Comparison of ENCODE assay signal across 16 cellular contexts in genomic region chr14:99519931-99520421, GRCh38.
"Had no signal": no experiment of that assay in that cellular context is flagged by ENCODE, and none has a peak within 500 bp of the region (broad histone marks: within the 10 kb centered on the region; RNA-seq: fewer than 3 reads in every experiment).

No MANE protein-coding gene starts in this region.

- H2AFZ ChIP-seq: neural progenitor cell had no signal

- DNase-seq: activated CD4-positive, alpha-beta T cell treated with anti-CD3 and anti-CD28 coated beads, Interleukin-2, amount 50 U/mL, for 4 hours; activated CD4-positive, CD25-positive, alpha-beta regulatory T cell treated with anti-CD3 and anti-CD28 coated beads, Interleukin-2, amount 50 U/mL, for 72 hours; activated T-cell treated with anti-CD3 and anti-CD28 coated beads for 4 hours; amygdala; effector CD8-positive, alpha-beta T cell; foreskin melanocyte; heart right ventricle; left colon; naive B cell; T-helper 9 cell had no signal

- H3K27ac ChIP-seq: heart right ventricle, neural progenitor cell, suprapubic skin had no signal

- H3K27me3 ChIP-seq: heart right ventricle, neural progenitor cell, suprapubic skin had no signal

- H3K4me2 ChIP-seq: neural progenitor cell had no signal

- H3K9ac ChIP-seq: neural progenitor cell had no signal

- H3K9me3 Mint-ChIP-seq: activated naive CD4-positive, alpha-beta T cell treated with anti-CD3 and anti-CD28 coated beads, Interleukin-2, amount 50 U/mL, for 24 hours; brain; central memory CD8-positive, alpha-beta T cell; naive B cell; neural progenitor cell; stimulated activated naive CD8-positive, alpha-beta T cell treated with anti-CD3 and anti-CD28 coated beads, Interleukin-15, Interleukin-2, amounts not matched to agents 100 ng/mL and 50 ng/mL, for 24 hours had no signal

- H3K4me3 Mint-ChIP-seq: activated naive CD4-positive, alpha-beta T cell treated with anti-CD3 and anti-CD28 coated beads, Interleukin-2, amount 50 U/mL, for 24 hours; brain; central memory CD8-positive, alpha-beta T cell; naive B cell; neural progenitor cell; stimulated activated naive CD8-positive, alpha-beta T cell treated with anti-CD3 and anti-CD28 coated beads, Interleukin-15, Interleukin-2, amounts not matched to agents 100 ng/mL and 50 ng/mL, for 24 hours had no signal

- H3K36me3 Mint-ChIP-seq: activated naive CD4-positive, alpha-beta T cell treated with anti-CD3 and anti-CD28 coated beads, Interleukin-2, amount 50 U/mL, for 24 hours; brain; naive B cell; neural progenitor cell had no signal

- H3K9me3 ChIP-seq: heart right ventricle, suprapubic skin had no signal

- H3K27me3 Mint-ChIP-seq: activated naive CD4-positive, alpha-beta T cell treated with anti-CD3 and anti-CD28 coated beads, Interleukin-2, amount 50 U/mL, for 24 hours; central memory CD8-positive, alpha-beta T cell; naive B cell; stimulated activated naive CD8-positive, alpha-beta T cell treated with anti-CD3 and anti-CD28 coated beads, Interleukin-15, Interleukin-2, amounts not matched to agents 100 ng/mL and 50 ng/mL, for 24 hours had no signal

- H3K36me3 ChIP-seq: neural progenitor cell had no signal

- ATAC-seq: heart right ventricle, left colon had no signal

- H3K4me1 Mint-ChIP-seq: naive B cell had no signal

- H3K27ac Mint-ChIP-seq: activated naive CD4-positive, alpha-beta T cell treated with anti-CD3 and anti-CD28 coated beads, Interleukin-2, amount 50 U/mL, for 24 hours; naive B cell; stimulated activated naive CD8-positive, alpha-beta T cell treated with anti-CD3 and anti-CD28 coated beads, Interleukin-15, Interleukin-2, amounts not matched to agents 100 ng/mL and 50 ng/mL, for 24 hours had no signal

- H3K4me3 ChIP-seq: heart right ventricle, neural progenitor cell, suprapubic skin had no signal
